In the genomic region with DNA sequence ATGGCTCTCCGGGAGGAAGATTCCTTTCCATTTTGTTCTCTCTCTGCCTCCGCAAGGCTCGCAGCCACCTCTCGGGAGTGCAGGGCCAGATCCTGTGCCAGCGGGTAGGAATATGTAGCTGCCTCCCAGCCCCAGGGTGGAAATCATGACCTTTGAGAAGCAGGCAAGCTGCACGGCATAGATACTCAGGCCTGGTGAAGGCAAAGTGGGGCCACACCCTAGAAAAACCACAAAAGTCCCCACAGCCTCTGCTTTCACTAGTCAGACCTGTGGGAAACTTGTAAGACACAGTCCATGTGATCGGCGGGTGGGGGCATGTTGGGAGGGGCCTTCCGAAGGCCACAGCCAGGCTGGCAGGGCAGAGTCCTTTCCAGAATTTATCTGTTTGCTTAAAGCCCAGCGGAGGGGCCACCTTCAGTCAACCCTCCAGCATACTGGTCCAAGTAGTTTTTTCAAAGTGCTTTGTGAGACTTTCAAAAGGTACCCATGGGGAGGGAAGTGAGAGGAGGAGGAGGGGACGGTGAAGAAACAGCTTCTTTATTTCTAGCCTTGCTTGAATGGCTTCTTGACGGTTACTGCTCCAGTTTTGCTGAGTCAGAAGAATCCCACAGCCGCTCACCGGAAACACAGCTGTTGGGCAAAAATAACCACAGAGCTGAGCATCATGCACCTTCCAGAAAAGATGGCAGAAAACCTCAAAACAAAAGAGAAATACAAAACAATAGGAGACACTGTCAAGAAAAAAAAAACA, we compare ENCODE assay signal across 1 cellular context.
A peak's percentile ranks its signal among the peaks of the same experiment; 100 is the strongest.
TF ChIP-seq lines count a peak whose summit lies in the region.

A gene (plus strand): TSS at position 52 of the 751 bp plus-strand sequence. CDS start 16,562 bp downstream, outside the sequence.

TF ChIP-seq in K562, 482 proteins besides CTCF, POLR2A, EP300 and RAD21 (continued from another document and continues in another):
- TF ChIP-seq, protein P1, sequence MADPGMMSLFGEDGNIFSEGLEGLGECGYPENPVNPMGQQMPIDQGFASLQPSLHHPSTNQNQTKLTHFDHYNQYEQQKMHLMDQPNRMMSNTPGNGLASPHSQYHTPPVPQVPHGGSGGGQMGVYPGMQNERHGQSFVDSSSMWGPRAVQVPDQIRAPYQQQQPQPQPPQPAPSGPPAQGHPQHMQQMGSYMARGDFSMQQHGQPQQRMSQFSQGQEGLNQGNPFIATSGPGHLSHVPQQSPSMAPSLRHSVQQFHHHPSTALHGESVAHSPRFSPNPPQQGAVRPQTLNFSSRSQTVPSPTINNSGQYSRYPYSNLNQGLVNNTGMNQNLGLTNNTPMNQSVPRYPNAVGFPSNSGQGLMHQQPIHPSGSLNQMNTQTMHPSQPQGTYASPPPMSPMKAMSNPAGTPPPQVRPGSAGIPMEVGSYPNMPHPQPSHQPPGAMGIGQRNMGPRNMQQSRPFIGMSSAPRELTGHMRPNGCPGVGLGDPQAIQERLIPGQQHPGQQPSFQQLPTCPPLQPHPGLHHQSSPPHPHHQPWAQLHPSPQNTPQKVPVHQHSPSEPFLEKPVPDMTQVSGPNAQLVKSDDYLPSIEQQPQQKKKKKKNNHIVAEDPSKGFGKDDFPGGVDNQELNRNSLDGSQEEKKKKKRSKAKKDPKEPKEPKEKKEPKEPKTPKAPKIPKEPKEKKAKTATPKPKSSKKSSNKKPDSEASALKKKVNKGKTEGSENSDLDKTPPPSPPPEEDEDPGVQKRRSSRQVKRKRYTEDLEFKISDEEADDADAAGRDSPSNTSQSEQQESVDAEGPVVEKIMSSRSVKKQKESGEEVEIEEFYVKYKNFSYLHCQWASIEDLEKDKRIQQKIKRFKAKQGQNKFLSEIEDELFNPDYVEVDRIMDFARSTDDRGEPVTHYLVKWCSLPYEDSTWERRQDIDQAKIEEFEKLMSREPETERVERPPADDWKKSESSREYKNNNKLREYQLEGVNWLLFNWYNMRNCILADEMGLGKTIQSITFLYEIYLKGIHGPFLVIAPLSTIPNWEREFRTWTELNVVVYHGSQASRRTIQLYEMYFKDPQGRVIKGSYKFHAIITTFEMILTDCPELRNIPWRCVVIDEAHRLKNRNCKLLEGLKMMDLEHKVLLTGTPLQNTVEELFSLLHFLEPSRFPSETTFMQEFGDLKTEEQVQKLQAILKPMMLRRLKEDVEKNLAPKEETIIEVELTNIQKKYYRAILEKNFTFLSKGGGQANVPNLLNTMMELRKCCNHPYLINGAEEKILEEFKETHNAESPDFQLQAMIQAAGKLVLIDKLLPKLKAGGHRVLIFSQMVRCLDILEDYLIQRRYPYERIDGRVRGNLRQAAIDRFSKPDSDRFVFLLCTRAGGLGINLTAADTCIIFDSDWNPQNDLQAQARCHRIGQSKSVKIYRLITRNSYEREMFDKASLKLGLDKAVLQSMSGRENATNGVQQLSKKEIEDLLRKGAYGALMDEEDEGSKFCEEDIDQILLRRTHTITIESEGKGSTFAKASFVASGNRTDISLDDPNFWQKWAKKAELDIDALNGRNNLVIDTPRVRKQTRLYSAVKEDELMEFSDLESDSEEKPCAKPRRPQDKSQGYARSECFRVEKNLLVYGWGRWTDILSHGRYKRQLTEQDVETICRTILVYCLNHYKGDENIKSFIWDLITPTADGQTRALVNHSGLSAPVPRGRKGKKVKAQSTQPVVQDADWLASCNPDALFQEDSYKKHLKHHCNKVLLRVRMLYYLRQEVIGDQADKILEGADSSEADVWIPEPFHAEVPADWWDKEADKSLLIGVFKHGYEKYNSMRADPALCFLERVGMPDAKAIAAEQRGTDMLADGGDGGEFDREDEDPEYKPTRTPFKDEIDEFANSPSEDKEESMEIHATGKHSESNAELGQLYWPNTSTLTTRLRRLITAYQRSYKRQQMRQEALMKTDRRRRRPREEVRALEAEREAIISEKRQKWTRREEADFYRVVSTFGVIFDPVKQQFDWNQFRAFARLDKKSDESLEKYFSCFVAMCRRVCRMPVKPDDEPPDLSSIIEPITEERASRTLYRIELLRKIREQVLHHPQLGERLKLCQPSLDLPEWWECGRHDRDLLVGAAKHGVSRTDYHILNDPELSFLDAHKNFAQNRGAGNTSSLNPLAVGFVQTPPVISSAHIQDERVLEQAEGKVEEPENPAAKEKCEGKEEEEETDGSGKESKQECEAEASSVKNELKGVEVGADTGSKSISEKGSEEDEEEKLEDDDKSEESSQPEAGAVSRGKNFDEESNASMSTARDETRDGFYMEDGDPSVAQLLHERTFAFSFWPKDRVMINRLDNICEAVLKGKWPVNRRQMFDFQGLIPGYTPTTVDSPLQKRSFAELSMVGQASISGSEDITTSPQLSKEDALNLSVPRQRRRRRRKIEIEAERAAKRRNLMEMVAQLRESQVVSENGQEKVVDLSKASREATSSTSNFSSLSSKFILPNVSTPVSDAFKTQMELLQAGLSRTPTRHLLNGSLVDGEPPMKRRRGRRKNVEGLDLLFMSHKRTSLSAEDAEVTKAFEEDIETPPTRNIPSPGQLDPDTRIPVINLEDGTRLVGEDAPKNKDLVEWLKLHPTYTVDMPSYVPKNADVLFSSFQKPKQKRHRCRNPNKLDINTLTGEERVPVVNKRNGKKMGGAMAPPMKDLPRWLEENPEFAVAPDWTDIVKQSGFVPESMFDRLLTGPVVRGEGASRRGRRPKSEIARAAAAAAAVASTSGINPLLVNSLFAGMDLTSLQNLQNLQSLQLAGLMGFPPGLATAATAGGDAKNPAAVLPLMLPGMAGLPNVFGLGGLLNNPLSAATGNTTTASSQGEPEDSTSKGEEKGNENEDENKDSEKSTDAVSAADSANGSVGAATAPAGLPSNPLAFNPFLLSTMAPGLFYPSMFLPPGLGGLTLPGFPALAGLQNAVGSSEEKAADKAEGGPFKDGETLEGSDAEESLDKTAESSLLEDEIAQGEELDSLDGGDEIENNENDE (IDR thresholded peaks at IDR 0.05; ENCODE audit: low read depth, low read length) = no peak
- no peak for TF ChIP-seq SNRNP70 (optimal IDR thresholded peaks at IDR 0.05; ENCODE audit: low read depth, low read length)
- TF ChIP-seq CBX1 (IDR thresholded peaks at IDR 0.05; ENCODE audit: low read depth) = no peak; the same call in 1 of the 2 replicates
- TF ChIP-seq ELF1 (tag; IDR thresholded peaks at IDR 0.05) = 0 out of 2 replicates have a peak, but pooled peaks have one; percentile 42
- peak; percentile 67; the same call in 1 of the 2 replicates for TF ChIP-seq MYBL2 (IDR thresholded peaks at IDR 0.05; ENCODE audit: low read depth)
- no peak for TF ChIP-seq MYBL2 (CRISPR knock-in tag; IDR thresholded peaks at IDR 0.05; ENCODE audit: borderline replicate concordance)
- TF ChIP-seq SAFB2 (IDR thresholded peaks at IDR 0.05; ENCODE audit: borderline replicate concordance, low read depth, low read length, severe bottlenecking) = no peak
- TF ChIP-seq HMG20A (CRISPR knock-in tag; conservative IDR thresholded peaks at IDR 0.05) = no peak
- no peak for TF ChIP-seq ZNF124 (CRISPR knock-in tag; IDR thresholded peaks at IDR 0.05)
- no peak for TF ChIP-seq SNIP1 (IDR thresholded peaks at IDR 0.05; ENCODE audit: low read depth)
- no peak for TF ChIP-seq PTRF (tag; IDR thresholded peaks at IDR 0.05)
- TF ChIP-seq ARID2 (IDR thresholded peaks at IDR 0.05) = 0 out of 2 replicates have a peak, but pooled peaks have one; percentile 40
- peak; percentile 54 for TF ChIP-seq NR2C1 (IDR thresholded peaks at IDR 0.05)
- TF ChIP-seq NR2C1 (tag; IDR thresholded peaks at IDR 0.05) = peak; percentile 79
- peak in 1 of 2 experiments; percentile 34; a peak in 1 of 4 replicates for TF ChIP-seq NONO (IDR thresholded peaks at IDR 0.05; ENCODE audit: low read depth in 2 of 2, low read length in 1 of 2)
- TF ChIP-seq RBBP5 (IDR thresholded peaks at IDR 0.05; ENCODE audit: borderline replicate concordance, insufficient read depth, low read length, poor library complexity, severe bottlenecking) = no peak
- TF ChIP-seq, protein P2, sequence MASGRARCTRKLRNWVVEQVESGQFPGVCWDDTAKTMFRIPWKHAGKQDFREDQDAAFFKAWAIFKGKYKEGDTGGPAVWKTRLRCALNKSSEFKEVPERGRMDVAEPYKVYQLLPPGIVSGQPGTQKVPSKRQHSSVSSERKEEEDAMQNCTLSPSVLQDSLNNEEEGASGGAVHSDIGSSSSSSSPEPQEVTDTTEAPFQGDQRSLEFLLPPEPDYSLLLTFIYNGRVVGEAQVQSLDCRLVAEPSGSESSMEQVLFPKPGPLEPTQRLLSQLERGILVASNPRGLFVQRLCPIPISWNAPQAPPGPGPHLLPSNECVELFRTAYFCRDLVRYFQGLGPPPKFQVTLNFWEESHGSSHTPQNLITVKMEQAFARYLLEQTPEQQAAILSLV (tag; IDR thresholded peaks at IDR 0.05) = peak; percentile 53; the same call in 1 of the 2 replicates
- no peak for TF ChIP-seq ZNF274 (IDR thresholded peaks at IDR 0.05; ENCODE audit: borderline replicate concordance, low read depth, low read length)
- TF ChIP-seq HDAC6 (IDR thresholded peaks at IDR 0.05; ENCODE audit: low read depth, low read length) = no peak
- TF ChIP-seq, protein P3, sequence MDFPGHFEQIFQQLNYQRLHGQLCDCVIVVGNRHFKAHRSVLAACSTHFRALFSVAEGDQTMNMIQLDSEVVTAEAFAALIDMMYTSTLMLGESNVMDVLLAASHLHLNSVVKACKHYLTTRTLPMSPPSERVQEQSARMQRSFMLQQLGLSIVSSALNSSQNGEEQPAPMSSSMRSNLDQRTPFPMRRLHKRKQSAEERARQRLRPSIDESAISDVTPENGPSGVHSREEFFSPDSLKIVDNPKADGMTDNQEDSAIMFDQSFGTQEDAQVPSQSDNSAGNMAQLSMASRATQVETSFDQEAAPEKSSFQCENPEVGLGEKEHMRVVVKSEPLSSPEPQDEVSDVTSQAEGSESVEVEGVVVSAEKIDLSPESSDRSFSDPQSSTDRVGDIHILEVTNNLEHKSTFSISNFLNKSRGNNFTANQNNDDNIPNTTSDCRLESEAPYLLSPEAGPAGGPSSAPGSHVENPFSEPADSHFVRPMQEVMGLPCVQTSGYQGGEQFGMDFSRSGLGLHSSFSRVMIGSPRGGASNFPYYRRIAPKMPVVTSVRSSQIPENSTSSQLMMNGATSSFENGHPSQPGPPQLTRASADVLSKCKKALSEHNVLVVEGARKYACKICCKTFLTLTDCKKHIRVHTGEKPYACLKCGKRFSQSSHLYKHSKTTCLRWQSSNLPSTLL (IDR thresholded peaks at IDR 0.05) = no peak
- TF ChIP-seq ZNF133 (CRISPR knock-in tag; IDR thresholded peaks at IDR 0.05) = no peak
- TF ChIP-seq, protein P4, sequence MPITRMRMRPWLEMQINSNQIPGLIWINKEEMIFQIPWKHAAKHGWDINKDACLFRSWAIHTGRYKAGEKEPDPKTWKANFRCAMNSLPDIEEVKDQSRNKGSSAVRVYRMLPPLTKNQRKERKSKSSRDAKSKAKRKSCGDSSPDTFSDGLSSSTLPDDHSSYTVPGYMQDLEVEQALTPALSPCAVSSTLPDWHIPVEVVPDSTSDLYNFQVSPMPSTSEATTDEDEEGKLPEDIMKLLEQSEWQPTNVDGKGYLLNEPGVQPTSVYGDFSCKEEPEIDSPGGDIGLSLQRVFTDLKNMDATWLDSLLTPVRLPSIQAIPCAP (CRISPR knock-in tag; IDR thresholded peaks at IDR 0.05; ENCODE audit: borderline replicate concordance) = no peak
- peak; percentile 65 for TF ChIP-seq SOX6 (IDR thresholded peaks at IDR 0.05)
- TF ChIP-seq NFE2L1 (tag; IDR thresholded peaks at IDR 0.05; ENCODE audit: borderline replicate concordance, low read depth) = peak; percentile 77
- no peak for TF ChIP-seq CHD1 (IDR thresholded peaks at IDR 0.05; ENCODE audit: low read length)
- 0 out of 2 replicates have a peak, but pooled peaks have one; percentile 22 for TF ChIP-seq ZSCAN29 (IDR thresholded peaks at IDR 0.05)
- TF ChIP-seq, protein P5, sequence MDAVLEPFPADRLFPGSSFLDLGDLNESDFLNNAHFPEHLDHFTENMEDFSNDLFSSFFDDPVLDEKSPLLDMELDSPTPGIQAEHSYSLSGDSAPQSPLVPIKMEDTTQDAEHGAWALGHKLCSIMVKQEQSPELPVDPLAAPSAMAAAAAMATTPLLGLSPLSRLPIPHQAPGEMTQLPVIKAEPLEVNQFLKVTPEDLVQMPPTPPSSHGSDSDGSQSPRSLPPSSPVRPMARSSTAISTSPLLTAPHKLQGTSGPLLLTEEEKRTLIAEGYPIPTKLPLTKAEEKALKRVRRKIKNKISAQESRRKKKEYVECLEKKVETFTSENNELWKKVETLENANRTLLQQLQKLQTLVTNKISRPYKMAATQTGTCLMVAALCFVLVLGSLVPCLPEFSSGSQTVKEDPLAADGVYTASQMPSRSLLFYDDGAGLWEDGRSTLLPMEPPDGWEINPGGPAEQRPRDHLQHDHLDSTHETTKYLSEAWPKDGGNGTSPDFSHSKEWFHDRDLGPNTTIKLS (IDR thresholded peaks at IDR 0.05; ENCODE audit: borderline replicate concordance, low read depth) = peak; percentile 82; the same call in 1 of the 2 replicates
- TF ChIP-seq ZNF444 (CRISPR knock-in tag; IDR thresholded peaks at IDR 0.05) = no peak
- no peak for TF ChIP-seq ZNF586 (CRISPR knock-in tag; conservative IDR thresholded peaks at IDR 0.05)
- TF ChIP-seq BCL6 (CRISPR knock-in tag; IDR thresholded peaks at IDR 0.05) = no peak
- TF ChIP-seq ZNF766 (CRISPR knock-in tag; conservative IDR thresholded peaks at IDR 0.05) = peak; percentile 74
- peak; percentile 30; the same call in 1 of the 2 replicates for TF ChIP-seq ZKSCAN8 (CRISPR knock-in tag; IDR thresholded peaks at IDR 0.05)
- TF ChIP-seq NFIX (CRISPR knock-in tag; IDR thresholded peaks at IDR 0.05; ENCODE audit: low read depth) = no peak
